17 cellular contexts compared by ENCODE assay signal in the genomic region with DNA sequence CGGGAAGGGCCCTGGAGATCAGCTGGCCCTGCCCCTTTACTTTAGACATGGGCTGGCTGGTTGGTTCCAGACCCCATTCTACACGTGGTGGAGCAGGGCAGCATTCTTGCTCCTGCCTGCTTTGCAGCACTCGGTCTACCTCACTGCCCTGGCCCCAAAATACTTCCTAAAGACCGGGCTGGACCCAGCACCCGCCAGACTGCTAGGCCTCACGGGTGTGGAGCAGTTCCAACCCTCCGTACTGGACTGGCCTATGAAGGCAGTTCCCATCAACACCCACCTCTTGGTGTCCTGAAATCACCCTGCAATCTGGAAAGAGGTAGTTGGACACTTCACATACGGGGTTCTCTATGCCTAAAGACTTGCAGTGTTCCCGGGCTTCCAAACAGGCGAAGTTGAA. TPM values are rescaled to one million over a fixed set of nuclear protein-coding genes. Genes with fewer than 3 reads are reported as not detected.
"Had no signal": no experiment of that assay in that cellular context is flagged by ENCODE, and none has a peak within 500 bp of the region (broad histone marks: within the 10 kb centered on the region; RNA-seq: fewer than 3 reads in every experiment).

No MANE protein-coding gene starts in this region.

- H3K36me3 ChIP-seq: breast epithelium had no signal

- H3K27me3 ChIP-seq: ascending aorta, breast epithelium, left lung, right lobe of liver, tibial artery had no signal

- H3K9me3 ChIP-seq: ascending aorta, breast epithelium, left lung, psoas muscle, right lobe of liver, tibial artery had no signal

- H3K27me3 Mint-ChIP-seq: activated CD4-positive, alpha-beta memory T cell treated with anti-CD3 and anti-CD28 coated beads for 36 hours; activated CD4-positive, alpha-beta T cell treated with anti-CD3 and anti-CD28 coated beads for 36 hours; activated CD8-positive, alpha-beta memory T cell treated with anti-CD3 and anti-CD28 coated beads, Interleukin-2, amount 10 ng/mL, durations not matched to agents 7 days and 5 days; activated naive CD4-positive, alpha-beta T cell treated with anti-CD3 and anti-CD28 coated beads, Interleukin-2, amount 10 ng/mL, durations not matched to agents 7 days and 5 days; stimulated activated naive CD8-positive, alpha-beta T cell treated with anti-CD3 and anti-CD28 coated beads, Interleukin-15, amount 100 ng/mL, for 72 hours; T-helper 17 cell had no signal

- H3K9me3 Mint-ChIP-seq: activated CD4-positive, alpha-beta memory T cell treated with anti-CD3 and anti-CD28 coated beads for 36 hours; activated naive CD4-positive, alpha-beta T cell treated with anti-CD3 and anti-CD28 coated beads, Interleukin-2, amount 10 ng/mL, durations not matched to agents 7 days and 5 days; neural crest cell; stimulated activated naive CD8-positive, alpha-beta T cell treated with anti-CD3 and anti-CD28 coated beads, Interleukin-15, amount 100 ng/mL, for 72 hours had no signal

- H3K4me3 ChIP-seq: ascending aorta, breast epithelium, left lung, psoas muscle, right lobe of liver, tibial artery had no signal

- H3K4me3 Mint-ChIP-seq: activated CD4-positive, alpha-beta memory T cell treated with anti-CD3 and anti-CD28 coated beads for 36 hours; activated CD4-positive, alpha-beta T cell treated with anti-CD3 and anti-CD28 coated beads for 36 hours; activated CD8-positive, alpha-beta memory T cell treated with anti-CD3 and anti-CD28 coated beads, Interleukin-2, amount 10 ng/mL, durations not matched to agents 7 days and 5 days; activated naive CD4-positive, alpha-beta T cell treated with anti-CD3 and anti-CD28 coated beads, Interleukin-2, amount 10 ng/mL, durations not matched to agents 7 days and 5 days; stimulated activated naive CD8-positive, alpha-beta T cell treated with anti-CD3 and anti-CD28 coated beads, Interleukin-15, amount 100 ng/mL, for 72 hours; T-helper 17 cell had no signal

- H3K27ac ChIP-seq: ascending aorta, psoas muscle, right lobe of liver, tibial artery had no signal

- H3K27ac Mint-ChIP-seq: activated CD4-positive, alpha-beta memory T cell treated with anti-CD3 and anti-CD28 coated beads for 36 hours; activated CD4-positive, alpha-beta T cell treated with anti-CD3 and anti-CD28 coated beads for 36 hours; activated CD8-positive, alpha-beta memory T cell treated with anti-CD3 and anti-CD28 coated beads, Interleukin-2, amount 10 ng/mL, durations not matched to agents 7 days and 5 days had no signal

- DNase-seq: midbrain, psoas muscle, tibial artery had no signal

- ATAC-seq: activated CD4-positive, alpha-beta T cell treated with anti-CD3 and anti-CD28 coated beads for 36 hours had no signal

RNA-seq across cellular contexts. Expression of gene BIK, which starts 26.3 kb away (rescaled TPM):
- total RNA-seq: ascending aorta, frontal cortex, myocyte, osteocyte, psoas muscle had no signal
- polyA plus RNA-seq: psoas muscle had no signal
